In genomic region chr12:50572760-50573159, GRCh38 we compare ENCODE assay signal across 13 cellular contexts.
DNase-seq lines count a peak whose midpoint lies in the region; ATAC-seq and TF ChIP-seq lines count a peak whose summit lies in the region.
"Had no signal": no experiment of that assay in that cellular context is flagged by ENCODE, and none has a peak within 500 bp of the region (broad histone marks: within the 10 kb centered on the region; RNA-seq: fewer than 3 reads in every experiment).

No MANE protein-coding gene starts in this region.

- H2AFZ ChIP-seq in SK-N-SH (ENCODE audit: low read depth), result no peak overlapping the region

- TF ChIP-seq CTCF in SK-N-SH (IDR thresholded peaks at IDR 0.05), result no peak
- no peak for TF ChIP-seq CTCF in transverse colon (IDR thresholded peaks at IDR 0.05)

- peaks cover 22 to 38% of the 10 kb centered on the region in 2 experiments for H3K4me1 ChIP-seq in SK-N-SH (ENCODE audit: control insufficient read depth in 1 of 2, insufficient read depth in 2 of 2, low read depth in 1 of 2, low read length in 1 of 2)
- H3K4me1 ChIP-seq in muscle layer of colon (ENCODE audit: insufficient read depth, low read length), result peaks cover 55% of the 10 kb centered on the region
- H3K4me1 ChIP-seq in transverse colon, result peaks cover 29 to 70% (median 58%) of the 10 kb centered on the region in 4 donors

- TF ChIP-seq POLR2A in transverse colon (IDR thresholded peaks at IDR 0.05), result no peak

- no peaks in the 10 kb centered on the region; the same call in 1 of the 2 replicates for H4K20me1 ChIP-seq in SK-N-SH (ENCODE audit: insufficient read depth)

- WGBS in SK-N-SH (ENCODE audit: low lambda C conversion rate), result 90% methylated on average over 3 of the region's 3 CpGs
- 75 to 80% methylated on average over 1 to 3 of the region's 3 CpGs for WGBS in transverse colon (ENCODE audit: low coverage in 1 of 2), 2 donors

- peak overlapping the region in 1 of 2 experiments; percentile 56; a peak in 2 of 4 replicates for H3K27ac ChIP-seq in SK-N-SH (ENCODE audit: low read depth in 2 of 2, low read length in 1 of 2)
- H3K27ac ChIP-seq in caudate nucleus (ENCODE audit: low read depth, low read length), result peak overlapping the region; percentile 53
- H3K27ac ChIP-seq in muscle layer of colon (ENCODE audit: low read depth, low read length), result peak overlapping the region; percentile 28
- H3K27ac ChIP-seq in transverse colon, result peak overlapping the region; percentile 19 to 49 (median 32)

- peak; percentile 60 for ATAC-seq in SK-N-SH treated with all-trans-retinoic acid at 6 μM for 48 hours
- no peak for ATAC-seq in GM19452 (IDR thresholded peaks at IDR 0.05; ENCODE audit: unreplicated experiment)
- ATAC-seq: activated CD8-positive, alpha-beta T cell treated with anti-CD3 and anti-CD28 coated beads, Interleukin-2, amount 10 ng/mL, durations not matched to agents 7 days and 5 days; T-helper 17 cell had no signal

- H3F3A ChIP-seq in SK-N-SH (replicated peaks; ENCODE audit: insufficient read depth), result peaks cover 7% of the 10 kb centered on the region

- H3K9ac ChIP-seq in SK-N-SH (no peak overlapping the region), muscle layer of colon (ENCODE audit: low read length) (no peak overlapping the region)

- H3K9me3 ChIP-seq in SK-N-SH (no peaks in the 10 kb centered on the region), muscle layer of colon (ENCODE audit: low read length) (no peaks in the 10 kb centered on the region), transverse colon (no peaks in the 10 kb centered on the region)

- no peak overlapping the region for H3K4me2 ChIP-seq in SK-N-SH

- no peaks in the 10 kb centered on the region for H3K27me3 ChIP-seq in SK-N-SH (ENCODE audit: insufficient read depth)
- H3K27me3 ChIP-seq in muscle layer of colon (ENCODE audit: control insufficient read depth in 1 of 2, insufficient read depth in 2 of 2, low read length in 2 of 2), result no peaks in the 10 kb centered on the region
- no peaks in the 10 kb centered on the region for H3K27me3 ChIP-seq in transverse colon

- TF ChIP-seq EP300 in SK-N-SH (IDR thresholded peaks at IDR 0.05; ENCODE audit: borderline replicate concordance in 1 of 2, low read depth in 1 of 2, low read length in 1 of 2) (no peak), transverse colon (IDR thresholded peaks at IDR 0.05; ENCODE audit: low read depth) (no peak)

- CTCF ChIA-PET in SK-N-SH (lab: Yijun Ruan, JAX), result interaction anchor here (1.8 kb wide), 1 partner anchor 65 kb away, joined by 5 read pairs; no protein-coding TSS in a partner anchor

- in situ Hi-C loops in transverse colon (cut with MboI; ENCODE audit: low pct_ligation_motif_present in 1 of 4, low pct_unique_long_range_greater_than_20kb in 1 of 4, low sequenced_read_pairs in 3 of 4), result loop anchor here in 1 of 4 donors (25.0 kb wide), 1 partner anchor 110 kb away; no protein-coding TSS in a partner anchor

- no peak for DNase-seq in SK-N-SH
- peak in 1 of 61 donors; percentile 39 for DNase-seq in caudate nucleus (lab: John Stamatoyannopoulos, UW)
- no peak for DNase-seq in transverse colon
- DNase-seq in putamen (ENCODE audit: low spot score), result no peak
- DNase-seq in EL, result no peak
- DNase-seq: activated CD8-positive, alpha-beta T cell treated with anti-CD3 and anti-CD28 coated beads, Interleukin-2, amount 10 ng/mL, durations not matched to agents 7 days and 5 days; endodermal cell; NCI-H1436 treated with DMSO at 0.1 percent for 48 hours; stimulated activated naive B cell treated with anti-CD40 and anti-IgM and Interleukin-4, amounts not matched to agents 10 μg/mL and 1 μg/mL and 100 μg/mL, for 72 hours; T-helper 17 cell had no signal

- intact Hi-C loops in transverse colon (cut with DNase I; ENCODE audit: low total_unique reads), result no loop called here

- H3K36me3 ChIP-seq in SK-N-SH (replicated peaks in 1 of 2; ENCODE audit: control insufficient read depth in 1 of 2, insufficient read depth in 2 of 2, low read length in 1 of 2) (no peaks in the 10 kb centered on the region), muscle layer of colon (ENCODE audit: insufficient read depth, low read length) (no peaks in the 10 kb centered on the region), transverse colon (no peaks in the 10 kb centered on the region)

- H3K4me3 ChIP-seq in SK-N-SH (ENCODE audit: low read depth in 2 of 2, low read length in 1 of 2) (no peak overlapping the region), muscle layer of colon (ENCODE audit: low read depth in 1 of 2, low read length in 2 of 2) (no peak overlapping the region), transverse colon (no peak overlapping the region)

- H3K79me2 ChIP-seq in SK-N-SH (ENCODE audit: insufficient read depth), result peaks cover 80% of the 10 kb centered on the region

- no peaks in the 10 kb centered on the region for H3K9me2 ChIP-seq in SK-N-SH

- POLR2A ChIA-PET in SK-N-SH (lab: Yijun Ruan, JAX), result no interaction called here

- TF ChIP-seq RAD21 in SK-N-SH (IDR thresholded peaks at IDR 0.05; ENCODE audit: low read length), result no peak

TF ChIP-seq in SK-N-SH treated with all-trans-retinoic acid at 6 μM for 48 hours, 23 proteins besides CTCF, POLR2A, EP300 and RAD21:
- TF ChIP-seq SNAI2 (CRISPR knock-in tag; IDR thresholded peaks at IDR 0.05), result no peak
- 0 out of 2 replicates have a peak, but pooled peaks have one; percentile 6 for TF ChIP-seq TCF4 (CRISPR knock-in tag; IDR thresholded peaks at IDR 0.05; ENCODE audit: borderline replicate concordance)
- TF ChIP-seq ZNF565 (CRISPR knock-in tag; conservative IDR thresholded peaks at IDR 0.05; ENCODE audit: low read depth), result no peak
- TF ChIP-seq ESRRG (CRISPR knock-in tag; IDR thresholded peaks at IDR 0.05), result no peak

TF ChIP-seq in SK-N-SH, 30 proteins besides CTCF, POLR2A, EP300 and RAD21:
- TF ChIP-seq TCF12 (IDR thresholded peaks at IDR 0.05) (no peak), EZH2phosphoT487 (IDR thresholded peaks at IDR 0.05; ENCODE audit: borderline replicate concordance, low read depth) (no peak), FOSL2 (IDR thresholded peaks at IDR 0.05; ENCODE audit: borderline replicate concordance, low read depth) (no peak)
